ENCODE assay signal across 8 cellular contexts in genomic region chr4:60926624-60927023, GRCh38.
"Had no signal": no experiment of that assay in that cellular context is flagged by ENCODE, and none has a peak within 500 bp of the region (broad histone marks: within the 10 kb centered on the region; RNA-seq: fewer than 3 reads in every experiment).

No MANE protein-coding gene starts in this region.

- H3K4me3 Mint-ChIP-seq: IgD-negative memory B cell had no signal

- H3K27ac ChIP-seq: HL-60, KMS-11 had no signal

- H3K4me3 ChIP-seq: K562 had no signal

- H3K36me3 Mint-ChIP-seq: IgD-negative memory B cell had no signal

- H3K27me3 Mint-ChIP-seq: IgD-negative memory B cell had no signal

- DNase-seq: IMR-90, KBM-7, KG1 had no signal

- ATAC-seq: HepG2, K562 had no signal

- H3K4me2 ChIP-seq: KMS-11 had no signal

- H3K27ac Mint-ChIP-seq: IgD-negative memory B cell had no signal
